In genomic region chrX:19017271-19017670, GRCh38 we compare ENCODE assay signal across 8 cellular contexts. TPM values are rescaled to one million over a fixed set of nuclear protein-coding genes. Genes with fewer than 3 reads are reported as not detected.
DNase-seq lines count a peak whose midpoint lies in the region; ATAC-seq and TF ChIP-seq lines count a peak whose summit lies in the region.

No MANE protein-coding gene starts in this region.

- no peak overlapping the region for H3K27ac Mint-ChIP-seq in activated CD4-positive, alpha-beta memory T cell treated with anti-CD3 and anti-CD28 coated beads for 36 hours
- no peak overlapping the region for H3K27ac Mint-ChIP-seq in CD4-positive, alpha-beta T cell

- no peak overlapping the region for H2BK15ac ChIP-seq in mesendoderm (replicated peaks; ENCODE audit: low read depth)

- no peak overlapping the region for H3K9ac ChIP-seq in mesendoderm (ENCODE audit: low read length)

- H2AK5ac ChIP-seq in mesendoderm (ENCODE audit: low read length): no peak overlapping the region

- DNase-seq in Daoy (ENCODE audit: low read depth) (peak; percentile 22), KBM-7 (peak; percentile 29), astrocyte of the cerebellum (ENCODE audit: low read depth) (no peak), mesendoderm (peak; percentile 56), DMS79 (lab: John Stamatoyannopoulos, UW) (no peak)
- no peak for DNase-seq in activated naive CD4-positive, alpha-beta T cell (lab: John Stamatoyannopoulos, UW)
- DNase-seq in activated CD4-positive, alpha-beta memory T cell treated with anti-CD3 and anti-CD28 coated beads for 36 hours: no peak
- no peak for DNase-seq in CD4-positive, alpha-beta T cell

- H3K79me2 ChIP-seq in mesendoderm (ENCODE audit: control insufficient read depth, insufficient read depth, low read length): no peaks in the 10 kb centered on the region

- in situ Hi-C loops in KBM-7 (cut with MboI; ENCODE audit: low pct_unique_long_range_greater_than_20kb, low sequenced_read_pairs) (no loop called here), astrocyte of the cerebellum (cut with HindIII; ENCODE audit: low sequenced_read_pairs) (no loop called here)

- H4K5ac ChIP-seq in mesendoderm (ENCODE audit: low read length): no peak overlapping the region

- POLR2A ChIA-PET in activated CD4-positive, alpha-beta memory T cell treated with anti-CD3 and anti-CD28 coated beads for 36 hours (lab: Charles Lee): no interaction called here
- POLR2A ChIA-PET in CD4-positive, alpha-beta T cell (lab: Charles Lee): no interaction called here

- no peak overlapping the region for H2BK120ac ChIP-seq in mesendoderm (ENCODE audit: low read depth, low read length)

- H3K9me3 ChIP-seq in CD4-positive, alpha-beta T cell (ENCODE audit: control insufficient read depth, low read length): no peaks in the 10 kb centered on the region

- no peak overlapping the region for H3K4me3 Mint-ChIP-seq in activated CD4-positive, alpha-beta memory T cell treated with anti-CD3 and anti-CD28 coated beads for 36 hours
- H3K4me3 Mint-ChIP-seq in CD4-positive, alpha-beta T cell: no peak overlapping the region

- no peak overlapping the region for H3K56ac ChIP-seq in mesendoderm (ENCODE audit: low read length)

- no peak overlapping the region for H3K27ac ChIP-seq in mesendoderm (ENCODE audit: low read depth, low read length)
- H3K27ac ChIP-seq in CD4-positive, alpha-beta T cell (ENCODE audit: low read depth, low read length): no peak overlapping the region

- no peak overlapping the region for H4K8ac ChIP-seq in mesendoderm (ENCODE audit: low read depth, low read length)

- H3K9me3 Mint-ChIP-seq in activated CD4-positive, alpha-beta memory T cell treated with anti-CD3 and anti-CD28 coated beads for 36 hours: no peaks in the 10 kb centered on the region
- H3K9me3 Mint-ChIP-seq in CD4-positive, alpha-beta T cell: no peaks in the 10 kb centered on the region

- H3K27me3 ChIP-seq in mesendoderm (ENCODE audit: insufficient read depth, low read length, poor library complexity): no peaks in the 10 kb centered on the region
- no peaks in the 10 kb centered on the region for H3K27me3 ChIP-seq in CD4-positive, alpha-beta T cell (ENCODE audit: control insufficient read depth, insufficient read depth, low read length)

- no peak overlapping the region for H3K23ac ChIP-seq in mesendoderm (ENCODE audit: low read length)

- ATAC-seq in CD4-positive, alpha-beta T cell (ENCODE audit: poor library complexity): no peak

- TF ChIP-seq CTCF in astrocyte of the cerebellum (IDR thresholded peaks at IDR 0.05; ENCODE audit: low read depth, low read length, missing control alignments): peak; percentile 62
- no peak for TF ChIP-seq CTCF in CD4-positive, alpha-beta T cell (IDR thresholded peaks at IDR 0.05)

- no peaks in the 10 kb centered on the region for H3K36me3 Mint-ChIP-seq in activated CD4-positive, alpha-beta memory T cell treated with anti-CD3 and anti-CD28 coated beads for 36 hours
- no peaks in the 10 kb centered on the region for H3K36me3 Mint-ChIP-seq in CD4-positive, alpha-beta T cell (ENCODE audit: low read depth)

- no peak overlapping the region for H3K4me2 ChIP-seq in mesendoderm (ENCODE audit: low read length)

- no peaks in the 10 kb centered on the region for H3K27me3 Mint-ChIP-seq in activated CD4-positive, alpha-beta memory T cell treated with anti-CD3 and anti-CD28 coated beads for 36 hours
- H3K27me3 Mint-ChIP-seq in CD4-positive, alpha-beta T cell: no peaks in the 10 kb centered on the region

- no peak overlapping the region for H3K4ac ChIP-seq in mesendoderm (ENCODE audit: low read depth, low read length)

- no peaks in the 10 kb centered on the region for H3K79me1 ChIP-seq in mesendoderm (ENCODE audit: low read length)

- H2BK5ac ChIP-seq in mesendoderm (ENCODE audit: low read length): no peak overlapping the region

- H3K4me1 Mint-ChIP-seq in activated CD4-positive, alpha-beta memory T cell treated with anti-CD3 and anti-CD28 coated beads for 36 hours (ENCODE audit: low read depth): no peaks in the 10 kb centered on the region
- no peaks in the 10 kb centered on the region for H3K4me1 Mint-ChIP-seq in CD4-positive, alpha-beta T cell (ENCODE audit: low read depth)

- WGBS in mesendoderm (ENCODE audit: extremely low coverage, insufficient coverage, low lambda C conversion rate): no CpG with 5 or more reads among the region's 3 CpGs

- H3K36me3 ChIP-seq in mesendoderm (ENCODE audit: control insufficient read depth, insufficient read depth, low read length): no peaks in the 10 kb centered on the region

- CTCF ChIA-PET in activated CD4-positive, alpha-beta memory T cell treated with anti-CD3 and anti-CD28 coated beads for 36 hours (lab: Charles Lee): no interaction called here
- CTCF ChIA-PET in CD4-positive, alpha-beta T cell (lab: Charles Lee): no interaction called here

- intact Hi-C loops in activated CD4-positive, alpha-beta memory T cell treated with anti-CD3 and anti-CD28 coated beads for 36 hours (cut with micrococcal nuclease): no loop called here
- intact Hi-C loops in CD4-positive, alpha-beta T cell (cut with DNase I, micrococcal nuclease): no loop called here

- no peak overlapping the region for H3K18ac ChIP-seq in mesendoderm (ENCODE audit: low read length)

- H3K4me1 ChIP-seq in mesendoderm (ENCODE audit: control insufficient read depth, low read depth, low read length): no peaks in the 10 kb centered on the region

- H3K4me3 ChIP-seq in astrocyte of the cerebellum (ENCODE audit: low read depth, low read length) (no peak overlapping the region), mesendoderm (ENCODE audit: low read length) (no peak overlapping the region)

RNA-seq across cellular contexts. Expression of gene PHKA2, which starts 33.4 kb away (rescaled TPM):
- 4.2 and 7.2 TPM in 2 replicates for total RNA-seq in Daoy (2014; rRNA removed; shearing (Covaris generic))
- polyA plus RNA-seq in mesendoderm (2013, experiment 1 of 2): 6.9 TPM
- 7.1 TPM for polyA plus RNA-seq in mesendoderm (2013, experiment 2 of 2)
- total RNA-seq in activated CD4-positive, alpha-beta memory T cell treated with anti-CD3 and anti-CD28 coated beads for 36 hours: 10 to 100 TPM; 22.7 to 23.6 TPM
- 10 to 100 TPM; 28.5 to 31.4 TPM for total RNA-seq in CD4-positive, alpha-beta T cell

Comparison
In these comparisons a context has a peak if more than half of its experiments do, and no peak if none do; other contexts are left out.
1. DNase-seq: peak in Daoy (single experiment), KBM-7 (single experiment) and mesendoderm (single experiment); none in astrocyte of the cerebellum (single experiment), activated naive CD4-positive, alpha-beta T cell (0 of 4), DMS79 (single experiment), activated CD4-positive, alpha-beta memory T cell treated with anti-CD3 and anti-CD28 coated beads for 36 hours (single experiment) and CD4-positive, alpha-beta T cell (0 of 10).